8 cellular contexts compared by ENCODE assay signal in genomic region chr5:134225780-134226440, GRCh38. TPM values are rescaled to one million over a fixed set of nuclear protein-coding genes. Genes with fewer than 3 reads are reported as not detected.
A peak's percentile ranks its signal among the peaks of the same experiment; 100 is the strongest.
DNase-seq lines count a peak whose midpoint lies in the region; ATAC-seq, FAIRE-seq and TF ChIP-seq lines count a peak whose summit lies in the region.

TSS of gene PPP2CA (minus strand) at chr5:134226073. CDS start at chr5:134225861, 212 bp downstream.

- H3K4me3 ChIP-seq in body of pancreas (peak within 1 kb of the TSS; percentile 96 to 100), sigmoid colon (peak within 1 kb of the TSS; percentile 86 to 99 (median 94))

- TF ChIP-seq EP300 in sigmoid colon (IDR thresholded peaks at IDR 0.05): peak in 1 of 4 donors; percentile 22

- TF ChIP-seq POLR2A in body of pancreas (IDR thresholded peaks at IDR 0.05) (no peak), sigmoid colon (IDR thresholded peaks at IDR 0.05) (peak; percentile 88 to 92)

- peak within 1 kb of the TSS; percentile 95 for H3K27ac ChIP-seq in 22Rv1
- peak within 1 kb of the TSS; percentile 98 to 100 (median 100) for H3K27ac ChIP-seq in body of pancreas
- peak within 1 kb of the TSS; percentile 99 to 100 (median 100) for H3K27ac ChIP-seq in sigmoid colon

- FAIRE-seq in TTC549 (lab: Jason Lieb, UNC): peak; percentile 20

- H3K36me3 ChIP-seq in body of pancreas (replicated peaks in 1 of 2; ENCODE audit: insufficient read depth in 1 of 2, low read depth in 2 of 2): no peaks in the 10 kb centered on the region
- H3K36me3 ChIP-seq in sigmoid colon: no peaks in the 10 kb centered on the region

- DNase-seq in NCI-H2107 treated with DMSO at 0.1 percent for 48 hours (lab: John Stamatoyannopoulos, UW; ENCODE audit: unreplicated experiment) (peak; percentile 84), body of pancreas (peak; percentile 98 to 99 (median 98)), iPS DF 19.7 (ENCODE audit: low read depth, low spot score) (peak; percentile 85), sigmoid colon (peak; percentile 100)

- peaks cover 46% of the 10 kb centered on the region for H3K4me1 ChIP-seq in body of pancreas
- peaks cover 0 to 51% (median 46%) of the 10 kb centered on the region in 4 donors for H3K4me1 ChIP-seq in sigmoid colon

- H3K27me3 ChIP-seq in body of pancreas (no peaks in the 10 kb centered on the region), sigmoid colon (no peaks in the 10 kb centered on the region)

- no peak; the same call in 1 of the 2 replicates for TF ChIP-seq CTCF in 22Rv1 (IDR thresholded peaks at IDR 0.05)
- peak in 2 of 7 experiments; percentile 2 to 18 for TF ChIP-seq CTCF in body of pancreas (IDR thresholded peaks at IDR 0.05)
- no peak for TF ChIP-seq CTCF in sigmoid colon (IDR thresholded peaks at IDR 0.05)

- ATAC-seq in GM18520 (IDR thresholded peaks at IDR 0.05; ENCODE audit: unreplicated experiment) (peak; percentile 70), HG03064 (IDR thresholded peaks at IDR 0.05; ENCODE audit: low read depth, unreplicated experiment) (peak; percentile 86), body of pancreas (peak; percentile 95)

- H3K9me3 ChIP-seq in body of pancreas (no peaks in the 10 kb centered on the region), sigmoid colon (no peaks in the 10 kb centered on the region)

- intact Hi-C loops in body of pancreas (cut with DNase I) (no loop called here), sigmoid colon (cut with DNase I) (loop anchor here (2.0 to 5.0 kb wide), 2 partner anchors 49 to 146 kb away; partner anchors contain the start of genes SKP1 and UBE2B)

- WGBS in body of pancreas, 2 donors: 0 to 1% methylated on average over 14 to 72 of the region's 73 CpGs
- WGBS in sigmoid colon, 2 donors: 0% methylated on average over 73 of the region's 73 CpGs

RNA-seq across cellular contexts. Expression of gene PPP2CA, which starts in this region (rescaled TPM):
- total RNA-seq in body of pancreas: 100 to 1,000 TPM in 1 of 2 donors, 10 to 100 TPM in 1; 45.9 to 194 TPM
- 100 to 1,000 TPM; 102 to 145 (median 118) TPM for total RNA-seq in sigmoid colon
- polyA plus RNA-seq in sigmoid colon: 10 to 100 TPM; 48.6 to 59.4 (median 52.8) TPM

Comparison
In these comparisons a context has a peak if more than half of its experiments do, and no peak if none do; other contexts are left out.
1. Peak in every context shown above with its lines: DNase-seq, ATAC-seq, H3K4me3 ChIP-seq and H3K27ac ChIP-seq.
2. POLR2A ChIP-seq: peak in sigmoid colon (2 of 2); none in body of pancreas (0 of 3).